In genomic region chrX:70433848-70434351, GRCh38 we compare ENCODE assay signal across 1 cellular context.
A peak's percentile ranks its signal among the peaks of the same experiment; 100 is the strongest.
TF ChIP-seq lines count a peak whose summit lies in the region.

No MANE protein-coding gene starts in this region.

TF ChIP-seq in K562, 482 proteins besides CTCF, POLR2A, EP300 and RAD21 (continued from another document and continues in another):
- TF ChIP-seq MEIS2 (IDR thresholded peaks at IDR 0.05; ENCODE audit: partially characterized antibody): peak; percentile 41
- peak; percentile 33; the same call in 1 of the 2 replicates for TF ChIP-seq ZNF263 (CRISPR knock-in tag; IDR thresholded peaks at IDR 0.05; ENCODE audit: borderline replicate concordance)
- no peak for TF ChIP-seq XRCC5 (IDR thresholded peaks at IDR 0.05; ENCODE audit: low read depth, low read length)
- peak; percentile 51; the same call in 1 of the 2 replicates for TF ChIP-seq ZFX (CRISPR knock-in tag; IDR thresholded peaks at IDR 0.05)
- TF ChIP-seq HMGN3 (IDR thresholded peaks at IDR 0.05; ENCODE audit: borderline replicate concordance, extremely low read depth, insufficient read length, low read depth, low read length): peak; percentile 14
- TF ChIP-seq RB1 (IDR thresholded peaks at IDR 0.05; ENCODE audit: low read depth): peak; percentile 78; the same call in 1 of the 2 replicates
- no peak for TF ChIP-seq FOXA3 (CRISPR knock-in tag; conservative IDR thresholded peaks at IDR 0.05 in 1 of 2, IDR thresholded peaks at IDR 0.05 in 1 of 2)
- no peak for TF ChIP-seq STAT5A (IDR thresholded peaks at IDR 0.05; ENCODE audit: borderline replicate concordance, low read length)
- peak; percentile 68; the same call in 1 of the 2 replicates for TF ChIP-seq ZBTB7A (IDR thresholded peaks at IDR 0.05; ENCODE audit: borderline replicate concordance, control insufficient read depth, low read depth, low read length)
- TF ChIP-seq RBFOX2 (IDR thresholded peaks at IDR 0.05; ENCODE audit: low read depth, low read length): peak; percentile 77
- 0 out of 2 replicates have a peak, but pooled peaks have one; percentile 54 for TF ChIP-seq ZNF740 (CRISPR knock-in tag; IDR thresholded peaks at IDR 0.05)
- TF ChIP-seq ZNF740 (tag; IDR thresholded peaks at IDR 0.05): no peak
- TF ChIP-seq CHD2 (IDR thresholded peaks at IDR 0.05; ENCODE audit: low read depth, low read length): peak; percentile 28; the same call in 1 of the 2 replicates
- TF ChIP-seq ARID2 (IDR thresholded peaks at IDR 0.05): peak; percentile 95
- no peak for TF ChIP-seq TARDBP (IDR thresholded peaks at IDR 0.05)
- peak in 1 of 3 experiments; percentile 27 for TF ChIP-seq YY1 (IDR thresholded peaks at IDR 0.05; ENCODE audit: borderline replicate concordance in 1 of 3, control insufficient read depth in 1 of 3, extremely low read depth in 1 of 3, insufficient read depth in 3 of 3, insufficient read length in 1 of 3, insufficient replicate concordance in 2 of 3, low read depth in 1 of 3, low read length in 2 of 3)
- no peak for TF ChIP-seq ZNF23 (CRISPR knock-in tag; IDR thresholded peaks at IDR 0.05)
- peak in 1 of 2 experiments; percentile 4; a peak in 2 of 4 replicates for TF ChIP-seq KDM1A (IDR thresholded peaks at IDR 0.05)
- TF ChIP-seq RNF219 (CRISPR knock-in tag; IDR thresholded peaks at IDR 0.05): no peak
- peak; percentile 53; the same call in 1 of the 2 replicates for TF ChIP-seq NKRF (IDR thresholded peaks at IDR 0.05; ENCODE audit: borderline replicate concordance)
- TF ChIP-seq NCOR1 (IDR thresholded peaks at IDR 0.05): peak; percentile 5; the same call in 1 of the 2 replicates
- TF ChIP-seq NONO (IDR thresholded peaks at IDR 0.05; ENCODE audit: low read depth in 2 of 2, low read length in 1 of 2): no peak
- no peak for TF ChIP-seq ZNF197 (CRISPR knock-in tag; IDR thresholded peaks at IDR 0.05; ENCODE audit: low read depth)
- no peak for TF ChIP-seq NR2C2 (CRISPR knock-in tag; IDR thresholded peaks at IDR 0.05)
- 0 out of 2 replicates have a peak, but pooled peaks have one; percentile 24 for TF ChIP-seq NR2C2 (tag; IDR thresholded peaks at IDR 0.05)
- TF ChIP-seq CTCFL (IDR thresholded peaks at IDR 0.05; ENCODE audit: borderline replicate concordance, insufficient read depth, low read depth, low read length, poor library complexity, severe bottlenecking): peak; percentile 83
- TF ChIP-seq L3MBTL2 (IDR thresholded peaks at IDR 0.05): peak; percentile 83
- TF ChIP-seq CBX3 (IDR thresholded peaks at IDR 0.05; ENCODE audit: borderline replicate concordance in 1 of 2, low read length in 2 of 2): no peak
- TF ChIP-seq EGR1 (conservative IDR thresholded peaks at IDR 0.05): peak; percentile 53; the same call in 1 of the 2 replicates
- peak; percentile 64; the same call in 1 of the 2 replicates for TF ChIP-seq ZNF232 (CRISPR knock-in tag; IDR thresholded peaks at IDR 0.05)
- TF ChIP-seq POLR3A (IDR thresholded peaks at IDR 0.05; ENCODE audit: borderline replicate concordance, extremely low read depth, insufficient read depth, insufficient read length): no peak
- no peak for TF ChIP-seq CC2D1A (IDR thresholded peaks at IDR 0.05)
- TF ChIP-seq SLC30A9 (CRISPR knock-in tag; IDR thresholded peaks at IDR 0.05): no peak
- peak; percentile 72 for TF ChIP-seq ATF1 (CRISPR knock-in tag; IDR thresholded peaks at IDR 0.05)
- peak; percentile 95 for TF ChIP-seq ATF1 (tag; IDR thresholded peaks at IDR 0.05)
- TF ChIP-seq SMAD1 (IDR thresholded peaks at IDR 0.05; ENCODE audit: low read depth, low read length, partially characterized antibody): no peak
- TF ChIP-seq NCOA2 (IDR thresholded peaks at IDR 0.05; ENCODE audit: partially characterized antibody in 2 of 2): no peak
- no peak for TF ChIP-seq ZNF324 (CRISPR knock-in tag; IDR thresholded peaks at IDR 0.05)
- TF ChIP-seq TFAP4 (CRISPR knock-in tag; IDR thresholded peaks at IDR 0.05; ENCODE audit: borderline replicate concordance): peak; percentile 87
- TF ChIP-seq ZNF436 (CRISPR knock-in tag; IDR thresholded peaks at IDR 0.05): no peak
- TF ChIP-seq CTBP1 (IDR thresholded peaks at IDR 0.05; ENCODE audit: borderline replicate concordance): peak; percentile 67
- TF ChIP-seq ZNF146 (CRISPR knock-in tag; IDR thresholded peaks at IDR 0.05; ENCODE audit: unreplicated experiment): no peak
- no peak for TF ChIP-seq NR2C1 (IDR thresholded peaks at IDR 0.05)
- TF ChIP-seq NR2C1 (tag; IDR thresholded peaks at IDR 0.05): no peak
- TF ChIP-seq SIN3A (IDR thresholded peaks at IDR 0.05; ENCODE audit: borderline replicate concordance in 2 of 2, control insufficient read depth in 1 of 2, low read depth in 2 of 2, low read length in 2 of 2): no peak
- TF ChIP-seq ZNF280B (CRISPR knock-in tag; IDR thresholded peaks at IDR 0.05): no peak
- peak in 1 of 2 experiments; percentile 45; a peak in 1 of 4 replicates for TF ChIP-seq TEAD1 (CRISPR knock-in tag; IDR thresholded peaks at IDR 0.05)
- peak; percentile 56; the same call in 1 of the 2 replicates for TF ChIP-seq SMC3 (conservative IDR thresholded peaks at IDR 0.05; ENCODE audit: insufficient read depth, low read depth, low read length)
- no peak for TF ChIP-seq SMAD4 (CRISPR knock-in tag; conservative IDR thresholded peaks at IDR 0.05)
- TF ChIP-seq CXXC5 (CRISPR knock-in tag; IDR thresholded peaks at IDR 0.05): peak; percentile 56
- TF ChIP-seq FOXP4 (CRISPR knock-in tag; IDR thresholded peaks at IDR 0.05; ENCODE audit: borderline replicate concordance): 0 out of 2 replicates have a peak, but pooled peaks have one; percentile 29
- TF ChIP-seq ZBED1 (IDR thresholded peaks at IDR 0.05): no peak
- no peak for TF ChIP-seq FIP1L1 (IDR thresholded peaks at IDR 0.05; ENCODE audit: low read depth, low read length, poor library complexity, severe bottlenecking)
- no peak for TF ChIP-seq GABPA (tag; conservative IDR thresholded peaks at IDR 0.05; ENCODE audit: low read depth)
- TF ChIP-seq ATF7 (IDR thresholded peaks at IDR 0.05): peak; percentile 76
- TF ChIP-seq KDM5B (IDR thresholded peaks at IDR 0.05; ENCODE audit: insufficient replicate concordance, low read depth, low read length): peak; percentile 48
- peak; percentile 56; the same call in 1 of the 2 replicates for TF ChIP-seq ZBTB33 (CRISPR knock-in tag; IDR thresholded peaks at IDR 0.05)
